ENCODE assay signal across 9 cellular contexts in the genomic region with DNA sequence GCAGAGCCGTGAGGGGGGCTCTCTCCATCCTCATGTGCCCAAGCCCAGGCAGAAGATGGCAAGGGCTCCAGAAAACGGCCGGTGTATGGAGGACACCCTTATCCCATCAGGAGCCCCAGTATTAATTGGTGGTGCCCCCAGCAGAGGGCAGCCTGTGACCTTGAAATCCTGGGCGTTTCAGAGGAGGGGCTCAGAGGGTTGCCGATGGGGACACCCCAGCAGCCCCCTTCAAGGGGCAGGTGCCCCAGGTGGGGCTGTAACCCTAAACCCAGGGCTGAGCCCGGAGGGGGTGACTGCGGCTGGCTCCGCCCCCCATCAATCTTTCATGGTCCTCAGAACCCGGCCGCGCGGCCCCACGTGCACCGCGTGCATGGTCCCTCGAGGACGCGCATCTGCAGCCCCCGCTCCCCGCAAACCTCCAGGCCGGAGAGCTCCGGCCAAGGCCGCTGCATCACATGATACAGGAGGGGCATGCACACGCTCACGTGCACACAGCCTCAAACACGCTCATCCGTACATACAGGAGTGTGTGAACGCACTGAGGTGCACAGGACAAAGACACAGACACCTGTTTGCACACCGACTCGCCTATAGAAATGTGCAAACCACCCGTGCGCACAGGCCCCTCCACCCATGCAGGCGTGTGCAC. TPM values are rescaled to one million over a fixed set of nuclear protein-coding genes. Genes with fewer than 3 reads are reported as not detected.
A peak's percentile ranks its signal among the peaks of the same experiment; 100 is the strongest.
DNase-seq lines count a peak whose midpoint lies in the region; ATAC-seq, FAIRE-seq and TF ChIP-seq lines count a peak whose summit lies in the region.
"Had no signal": no experiment of that assay in that cellular context is flagged by ENCODE, and none has a peak within 500 bp of the region (broad histone marks: within the 10 kb centered on the region; RNA-seq: fewer than 3 reads in every experiment).

No MANE protein-coding gene starts in this region.

- 33% methylated on average over 12 of the region's 33 CpGs for WGBS in HepG2 (ENCODE audit: low lambda C conversion rate)

- peak overlapping the region; percentile 55 for H3K9ac ChIP-seq in PC-3 (ENCODE audit: low read length)
- H3K9ac ChIP-seq in HepG2 (ENCODE audit: insufficient read depth, low read depth, low read length): peak overlapping the region; percentile 63
- H3K9ac ChIP-seq in subcutaneous abdominal adipose tissue (ENCODE audit: low read length in 5 of 5): peak overlapping the region in 2 of 5 donors; percentile 35 to 70

- H2AFZ ChIP-seq in PC-3 (ENCODE audit: low read length) (peak overlapping the region; percentile 84), HepG2 (ENCODE audit: low read length) (no peak overlapping the region)

- ATAC-seq in PC-3: no peak
- peak; percentile 8; the same call in 2 of the 3 replicates for ATAC-seq in HepG2
- no peak for ATAC-seq in GM21528 (IDR thresholded peaks at IDR 0.05; ENCODE audit: low FRiP score, unreplicated experiment)

- H3K4me3 ChIP-seq in PC-3 (ENCODE audit: low read length) (peak overlapping the region; percentile 82), breast epithelium (peak overlapping the region; percentile 56 to 77 (median 74)), HepG2 (replicated peaks in 1 of 3; ENCODE audit: insufficient read depth in 1 of 3, low read depth in 2 of 3, low read length in 3 of 3) (peak overlapping the region; percentile 67 to 94 (median 83)), subcutaneous abdominal adipose tissue (ENCODE audit: low read depth in 1 of 5, low read length in 5 of 5) (peak overlapping the region; percentile 62 to 86 (median 85))

- H3K79me2 ChIP-seq in PC-3 (ENCODE audit: low read length) (peaks cover 23% of the 10 kb centered on the region), HepG2 (ENCODE audit: insufficient read depth, low read length) (no peaks in the 10 kb centered on the region)

- BruUV-seq in PC-3 (replicated peaks; lab: Mats Ljungman, UMichigan) (no TSS peak), HepG2 (replicated peaks; lab: Mats Ljungman, UMichigan) (no TSS peak)

- TF ChIP-seq RAD21 in HepG2 (CRISPR knock-in tag; IDR thresholded peaks at IDR 0.05): 0 out of 2 replicates have a peak, but pooled peaks have one; percentile 33

- H3F3A ChIP-seq in PC-3 (ENCODE audit: low read length, unreplicated experiment): no peaks in the 10 kb centered on the region

- DNase-seq in DMS 273 (lab: John Stamatoyannopoulos, UW; ENCODE audit: unreplicated experiment): peak; percentile 77
- DNase-seq in DMS 273 treated with DMSO at 0.1 percent for 48 hours (lab: John Stamatoyannopoulos, UW): no peak
- DNase-seq in PC-3: peak; percentile 18
- no peak for DNase-seq in breast epithelium (ENCODE audit: low spot score in 2 of 2)
- no peak for DNase-seq in HepG2 (ENCODE audit: low spot score)
- no peak for DNase-seq in NCI-H2081 treated with DMSO at 0.1 percent for 48 hours (lab: John Stamatoyannopoulos, UW)

- CTCF ChIA-PET in PC-3 (lab: Charles Lee): no interaction called here
- CTCF ChIA-PET in HepG2 (lab: Yijun Ruan, JAX; ENCODE audit: low intra/inter-chr PET ratio, low total read pairs): no interaction called here

- H4K20me1 ChIP-seq in PC-3 (ENCODE audit: low read length) (no peaks in the 10 kb centered on the region), HepG2 (ENCODE audit: insufficient read depth, low read length) (no peaks in the 10 kb centered on the region)

- no peaks in the 10 kb centered on the region for H3K9me3 ChIP-seq in PC-3 (ENCODE audit: low read length)
- no peaks in the 10 kb centered on the region for H3K9me3 ChIP-seq in breast epithelium
- H3K9me3 ChIP-seq in HepG2 (ENCODE audit: low read length): no peaks in the 10 kb centered on the region
- no peaks in the 10 kb centered on the region for H3K9me3 ChIP-seq in subcutaneous abdominal adipose tissue (ENCODE audit: control insufficient read depth in 5 of 5, low read length in 5 of 5)

- H3K9me2 ChIP-seq in PC-3 (replicated peaks; ENCODE audit: low read length): no peaks in the 10 kb centered on the region

- H3K27me3 ChIP-seq in PC-3 (ENCODE audit: low read length) (no peaks in the 10 kb centered on the region), breast epithelium (no peaks in the 10 kb centered on the region), HepG2 (ENCODE audit: control insufficient read depth in 1 of 2, insufficient read depth in 2 of 2, low read length in 2 of 2) (no peaks in the 10 kb centered on the region), subcutaneous abdominal adipose tissue (ENCODE audit: control insufficient read depth in 5 of 5, insufficient read depth in 4 of 5, low read length in 5 of 5) (no peaks in the 10 kb centered on the region)

- intact Hi-C loops in PC-3 (cut with micrococcal nuclease) (loop anchor here (10.0 kb wide), 2 partner anchors 122 to 212 kb away; partner anchors contain the start of genes LSM4 and SSBP4), breast epithelium (cut with DNase I; ENCODE audit: low total_unique reads) (loop anchor here (1.0 kb wide), 1 partner anchor 53 kb away; no protein-coding TSS in a partner anchor), HepG2 (cut with micrococcal nuclease; ENCODE audit: unreplicated experiment) (loop anchor here (5.0 kb wide), 1 partner anchor 119 kb away; the partner anchor contains the start of gene LSM4)

- no peak for TF ChIP-seq EP300 in HepG2 (IDR thresholded peaks at IDR 0.05; ENCODE audit: low read depth in 2 of 2, low read length in 2 of 2)
- no peak for TF ChIP-seq EP300 in HepG2 (CRISPR knock-in tag; IDR thresholded peaks at IDR 0.05; ENCODE audit: borderline replicate concordance)

- H3K4me1 ChIP-seq in PC-3 (ENCODE audit: insufficient read depth, low read length): peaks cover 14% of the 10 kb centered on the region
- H3K4me1 ChIP-seq in breast epithelium: peaks cover 0 to 17% of the 10 kb centered on the region in 2 donors
- peaks cover 13% of the 10 kb centered on the region for H3K4me1 ChIP-seq in HepG2 (ENCODE audit: insufficient read depth, low read length)
- peaks cover 3 to 31% (median 28%) of the 10 kb centered on the region in 5 donors for H3K4me1 ChIP-seq in subcutaneous abdominal adipose tissue (ENCODE audit: control insufficient read depth in 5 of 5, insufficient read depth in 5 of 5, low read length in 5 of 5)

- POLR2A ChIA-PET in PC-3 (lab: Charles Lee; ENCODE audit: unreplicated experiment) (no interaction called here), HepG2 (lab: Yijun Ruan, JAX) (interaction anchor here (0.7 to 4.0 kb wide), 5 partner anchors 10 to 183 kb away, joined by 3 to 27 read pairs (median 7); partner anchors contain the start of genes GDF15, JUND and MPV17L2)

- TF ChIP-seq CTCF in PC-3 (conservative IDR thresholded peaks at IDR 0.05; ENCODE audit: low read depth, low read length): peak; percentile 52
- TF ChIP-seq CTCF in breast epithelium (IDR thresholded peaks at IDR 0.05): no peak
- peak; percentile 53 for TF ChIP-seq CTCF in HepG2 (CRISPR knock-in tag; IDR thresholded peaks at IDR 0.05)

- peak overlapping the region; percentile 98 for H3K4me2 ChIP-seq in PC-3 (ENCODE audit: low read length)
- peak overlapping the region; percentile 98 for H3K4me2 ChIP-seq in HepG2 (ENCODE audit: low read depth, low read length)

- H3K27ac ChIP-seq in PC-3 (ENCODE audit: low read length) (no peak overlapping the region), breast epithelium (no peak overlapping the region), HepG2 (ENCODE audit: extremely low read length, insufficient read depth, low read length) (peak overlapping the region; percentile 39), subcutaneous abdominal adipose tissue (ENCODE audit: low read depth, low read length) (no peak overlapping the region)

- TF ChIP-seq POLR2A in breast epithelium (IDR thresholded peaks at IDR 0.05) (no peak), HepG2 (IDR thresholded peaks at IDR 0.05; ENCODE audit: insufficient read depth in 1 of 2, low read depth in 2 of 2, low read length in 2 of 2) (no peak)

- FAIRE-seq in HepG2 (lab: Jason Lieb, UNC): no peak
- FAIRE-seq: A204.1 had no signal

- in situ Hi-C loops in HepG2 (cut with HindIII; ENCODE audit: extremely low pct_ligation_motif_present, low pct_unique_long_range_greater_than_20kb): loop anchor here (10.0 kb wide), 1 partner anchor 212 kb away; the partner anchor contains the start of gene SSBP4

- H3K36me3 ChIP-seq in PC-3 (ENCODE audit: low read depth, low read length) (peaks cover 4% of the 10 kb centered on the region; the same call in 1 of the 2 replicates), breast epithelium (no peaks in the 10 kb centered on the region), HepG2 (replicated peaks in 1 of 2; ENCODE audit: control insufficient read depth in 1 of 2, insufficient read depth in 2 of 2, low read length in 2 of 2) (peaks cover 6 to 10% of the 10 kb centered on the region in 2 experiments; a peak in 3 of 5 replicates), subcutaneous abdominal adipose tissue (ENCODE audit: control insufficient read depth in 5 of 5, insufficient read depth in 5 of 5, low read length in 5 of 5) (peaks cover 0 to 19% (median 11%) of the 10 kb centered on the region in 5 donors)

RNA-seq across cellular contexts. Expression of gene RAB3A, which starts 1.0 kb away (rescaled TPM):
- total RNA-seq in PC-3 (2014; rRNA removed) (5.7 and 6.7 TPM in 2 replicates), breast epithelium (1 to 10 TPM in 2 of 3 donors, under 1 TPM in 1; 0.66 to 1.2 (median 1.1) TPM), HepG2 (2016; rRNA removed; fragmentation: Illumina TruSeq; extraction: Trizol) (0.53 and 0.58 TPM in 2 replicates)
- total RNA-seq in HepG2 (2016; cell fraction: cytosol; rRNA removed; fragmentation: Illumina TruSeq; extraction: Trizol; ENCODE audit: low read depth): 1.5 and 2.4 TPM in 2 replicates
- total RNA-seq in HepG2 (2016; cell fraction: insoluble cytoplasmic fraction; rRNA removed; fragmentation: Illumina TruSeq; extraction: Trizol): 0.61 and 1.2 TPM in 2 replicates
- 1.4 and 1.8 TPM in 2 replicates for total RNA-seq in HepG2 (2016; cell fraction: membrane; rRNA removed; fragmentation: Illumina TruSeq; extraction: Trizol)
- total RNA-seq in HepG2 (2016; cell fraction: nucleus; rRNA removed; fragmentation: Illumina TruSeq; extraction: Trizol): 1.0 and 1.4 TPM in 2 replicates
- polyA plus RNA-seq in HepG2 (2011; rRNA removed): 0.95 and 0.98 TPM in 2 replicates
- 1.4 TPM in 2 replicates for polyA plus RNA-seq in HepG2 (2011; cell fraction: cytosol; rRNA removed)
- 2.7 and 3.2 TPM in 2 replicates for polyA plus RNA-seq in HepG2 (2011; cell fraction: nucleus; rRNA removed)
- polyA plus RNA-seq in HepG2 (2012): 1.8 and 2.1 TPM in 2 replicates
- 0.90 and 0.94 TPM in 2 replicates for polyA plus RNA-seq in HepG2 (2016; cell fraction: cytosol; fragmentation: Illumina TruSeq; extraction: Trizol; ENCODE audit: low read depth)
- polyA plus RNA-seq in HepG2 (2016; cell fraction: insoluble cytoplasmic fraction; fragmentation: Illumina TruSeq; extraction: Trizol; ENCODE audit: low read depth): 1.1 and 2.1 TPM in 2 replicates
- polyA plus RNA-seq in HepG2 (2016; cell fraction: membrane; fragmentation: Illumina TruSeq; extraction: Trizol; ENCODE audit: low read depth): 1.1 TPM in 2 replicates
- 2.0 and 3.3 TPM in 2 replicates for polyA plus RNA-seq in HepG2 (2016; cell fraction: nucleus; fragmentation: Illumina TruSeq; extraction: Trizol; ENCODE audit: insufficient read depth, low read depth)
- polyA minus RNA-seq in HepG2 (2011; rRNA and poly(A)+ RNA removed; ENCODE audit: low replicate concordance): 4.2 and 9.4 TPM in 2 replicates
- polyA minus RNA-seq in HepG2 (2011; cell fraction: cytosol; rRNA and poly(A)+ RNA removed): 3.9 and 4.1 TPM in 2 replicates
- 0.64 and 1.2 TPM in 2 replicates for polyA minus RNA-seq in HepG2 (2011; cell fraction: nucleus; rRNA and poly(A)+ RNA removed)

RNA-seq across cellular contexts. Expression of gene MPV17L2, which starts 9.9 kb away (rescaled TPM):
- total RNA-seq in PC-3 (2014; rRNA removed): 34.2 and 44.7 TPM in 2 replicates
- total RNA-seq in breast epithelium: 10 to 100 TPM; 24.3 to 41.3 (median 37.1) TPM
- total RNA-seq in HepG2 (2016; rRNA removed; fragmentation: Illumina TruSeq; extraction: Trizol): 13.0 and 16.7 TPM in 2 replicates
- 5.8 and 6.2 TPM in 2 replicates for total RNA-seq in HepG2 (2016; cell fraction: cytosol; rRNA removed; fragmentation: Illumina TruSeq; extraction: Trizol; ENCODE audit: low read depth)
- total RNA-seq in HepG2 (2016; cell fraction: insoluble cytoplasmic fraction; rRNA removed; fragmentation: Illumina TruSeq; extraction: Trizol): 13.4 and 17.8 TPM in 2 replicates
- 8.3 and 11.1 TPM in 2 replicates for total RNA-seq in HepG2 (2016; cell fraction: membrane; rRNA removed; fragmentation: Illumina TruSeq; extraction: Trizol)
- total RNA-seq in HepG2 (2016; cell fraction: nucleus; rRNA removed; fragmentation: Illumina TruSeq; extraction: Trizol): 9.2 and 11.2 TPM in 2 replicates
- polyA plus RNA-seq in HepG2 (2011; rRNA removed): 12.4 and 13.6 TPM in 2 replicates
- 8.7 and 13.2 TPM in 2 replicates for polyA plus RNA-seq in HepG2 (2011; cell fraction: cytosol; rRNA removed)
- 5.8 and 6.4 TPM in 2 replicates for polyA plus RNA-seq in HepG2 (2011; cell fraction: nucleus; rRNA removed)
- polyA plus RNA-seq in HepG2 (2012): 6.0 and 9.4 TPM in 2 replicates
- 7.8 and 8.4 TPM in 2 replicates for polyA plus RNA-seq in HepG2 (2016; cell fraction: cytosol; fragmentation: Illumina TruSeq; extraction: Trizol; ENCODE audit: low read depth)
- polyA plus RNA-seq in HepG2 (2016; cell fraction: insoluble cytoplasmic fraction; fragmentation: Illumina TruSeq; extraction: Trizol; ENCODE audit: low read depth): 21.7 TPM in 2 replicates
- polyA plus RNA-seq in HepG2 (2016; cell fraction: membrane; fragmentation: Illumina TruSeq; extraction: Trizol; ENCODE audit: low read depth): 9.2 and 11.9 TPM in 2 replicates
- polyA plus RNA-seq in HepG2 (2016; cell fraction: nucleus; fragmentation: Illumina TruSeq; extraction: Trizol; ENCODE audit: insufficient read depth, low read depth): 27.8 and 29.4 TPM in 2 replicates
- polyA minus RNA-seq in HepG2 (2011; rRNA and poly(A)+ RNA removed; ENCODE audit: low replicate concordance): 22.3 and 69.9 TPM in 2 replicates
- polyA minus RNA-seq in HepG2 (2011; cell fraction: cytosol; rRNA and poly(A)+ RNA removed): 3.4 and 4.1 TPM in 2 replicates
- polyA minus RNA-seq in HepG2 (2011; cell fraction: nucleus; rRNA and poly(A)+ RNA removed): 2.5 and 3.7 TPM in 2 replicates

RNA-seq across cellular contexts. Expression of gene PDE4C, which starts 23.4 kb away (rescaled TPM):
- total RNA-seq in PC-3 (2014; rRNA removed): 1.8 TPM in 1 of 2 replicates, not detected in the other
- total RNA-seq in breast epithelium: 1 to 10 TPM in 1 of 3 donors, under 1 TPM in 1, not detected in 1; 0.33 to 1.3 TPM
- 0.90 and 1.4 TPM in 2 replicates for total RNA-seq in HepG2 (2016; rRNA removed; fragmentation: Illumina TruSeq; extraction: Trizol)
- total RNA-seq in HepG2 (2016; cell fraction: cytosol; rRNA removed; fragmentation: Illumina TruSeq; extraction: Trizol; ENCODE audit: low read depth): 0.30 and 0.44 TPM in 2 replicates
- 0.49 and 1.5 TPM in 2 replicates for total RNA-seq in HepG2 (2016; cell fraction: insoluble cytoplasmic fraction; rRNA removed; fragmentation: Illumina TruSeq; extraction: Trizol)
- total RNA-seq in HepG2 (2016; cell fraction: membrane; rRNA removed; fragmentation: Illumina TruSeq; extraction: Trizol): 0.07 and 0.37 TPM in 2 replicates
- 1.7 and 2.4 TPM in 2 replicates for total RNA-seq in HepG2 (2016; cell fraction: nucleus; rRNA removed; fragmentation: Illumina TruSeq; extraction: Trizol)
- polyA plus RNA-seq in HepG2 (2011; rRNA removed): 14.0 and 17.9 TPM in 2 replicates
- polyA plus RNA-seq in HepG2 (2011; cell fraction: cytosol; rRNA removed): 3.4 and 4.6 TPM in 2 replicates
- 128 and 158 TPM in 2 replicates for polyA plus RNA-seq in HepG2 (2011; cell fraction: nucleus; rRNA removed)
- 2.2 and 3.2 TPM in 2 replicates for polyA plus RNA-seq in HepG2 (2012)
- polyA plus RNA-seq in HepG2 (2016; cell fraction: cytosol; fragmentation: Illumina TruSeq; extraction: Trizol; ENCODE audit: low read depth): not detected in 2 replicates
- polyA plus RNA-seq in HepG2 (2016; cell fraction: insoluble cytoplasmic fraction; fragmentation: Illumina TruSeq; extraction: Trizol; ENCODE audit: low read depth): 0.33 and 0.37 TPM in 2 replicates
- not detected in 2 replicates for polyA plus RNA-seq in HepG2 (2016; cell fraction: membrane; fragmentation: Illumina TruSeq; extraction: Trizol; ENCODE audit: low read depth)
- polyA plus RNA-seq in HepG2 (2016; cell fraction: nucleus; fragmentation: Illumina TruSeq; extraction: Trizol; ENCODE audit: insufficient read depth, low read depth): 10.9 and 11.5 TPM in 2 replicates
- 0.56 and 12.3 TPM in 2 replicates for polyA minus RNA-seq in HepG2 (2011; rRNA and poly(A)+ RNA removed; ENCODE audit: low replicate concordance)
- 1.5 and 3.1 TPM in 2 replicates for polyA minus RNA-seq in HepG2 (2011; cell fraction: cytosol; rRNA and poly(A)+ RNA removed)
- 30.4 and 31.1 TPM in 2 replicates for polyA minus RNA-seq in HepG2 (2011; cell fraction: nucleus; rRNA and poly(A)+ RNA removed)

RNA-seq across cellular contexts. Expression of gene IFI30, which starts 29.3 kb away (rescaled TPM):
- total RNA-seq in PC-3 (2014; rRNA removed) (31.1 and 35.0 TPM in 2 replicates), breast epithelium (100 to 1,000 TPM in 1 of 3 donors, 10 to 100 TPM in 2; 50.1 to 103 (median 91.6) TPM), HepG2 (2016; rRNA removed; fragmentation: Illumina TruSeq; extraction: Trizol) (41.2 and 79.4 TPM in 2 replicates)
- total RNA-seq in HepG2 (2016; cell fraction: cytosol; rRNA removed; fragmentation: Illumina TruSeq; extraction: Trizol; ENCODE audit: low read depth): 49.8 and 56.5 TPM in 2 replicates
- 39.1 and 76.9 TPM in 2 replicates for total RNA-seq in HepG2 (2016; cell fraction: insoluble cytoplasmic fraction; rRNA removed; fragmentation: Illumina TruSeq; extraction: Trizol)
- 32.9 and 35.3 TPM in 2 replicates for total RNA-seq in HepG2 (2016; cell fraction: membrane; rRNA removed; fragmentation: Illumina TruSeq; extraction: Trizol)
- 62.2 and 72.4 TPM in 2 replicates for total RNA-seq in HepG2 (2016; cell fraction: nucleus; rRNA removed; fragmentation: Illumina TruSeq; extraction: Trizol)
- 24.7 and 25.0 TPM in 2 replicates for polyA plus RNA-seq in HepG2 (2011; rRNA removed)
- 33.2 and 51.0 TPM in 2 replicates for polyA plus RNA-seq in HepG2 (2011; cell fraction: cytosol; rRNA removed)
- polyA plus RNA-seq in HepG2 (2011; cell fraction: nucleus; rRNA removed): 13.2 and 16.2 TPM in 2 replicates
- 13.8 and 14.8 TPM in 2 replicates for polyA plus RNA-seq in HepG2 (2012)
- 68.0 and 80.0 TPM in 2 replicates for polyA plus RNA-seq in HepG2 (2016; cell fraction: cytosol; fragmentation: Illumina TruSeq; extraction: Trizol; ENCODE audit: low read depth)
- polyA plus RNA-seq in HepG2 (2016; cell fraction: insoluble cytoplasmic fraction; fragmentation: Illumina TruSeq; extraction: Trizol; ENCODE audit: low read depth): 46.2 and 52.2 TPM in 2 replicates
- polyA plus RNA-seq in HepG2 (2016; cell fraction: membrane; fragmentation: Illumina TruSeq; extraction: Trizol; ENCODE audit: low read depth): 28.9 and 31.1 TPM in 2 replicates
- polyA plus RNA-seq in HepG2 (2016; cell fraction: nucleus; fragmentation: Illumina TruSeq; extraction: Trizol; ENCODE audit: insufficient read depth, low read depth): 133 TPM in 2 replicates
- polyA minus RNA-seq in HepG2 (2011; rRNA and poly(A)+ RNA removed; ENCODE audit: low replicate concordance): 49.7 and 255 TPM in 2 replicates
- polyA minus RNA-seq in HepG2 (2011; cell fraction: cytosol; rRNA and poly(A)+ RNA removed): 11.2 and 23.9 TPM in 2 replicates
- 3.7 and 4.4 TPM in 2 replicates for polyA minus RNA-seq in HepG2 (2011; cell fraction: nucleus; rRNA and poly(A)+ RNA removed)

RNA-seq across cellular contexts. Expression of gene PIK3R2, which starts 49.9 kb away (rescaled TPM):
- 13.9 and 15.8 TPM in 2 replicates for total RNA-seq in PC-3 (2014; rRNA removed)
- total RNA-seq in breast epithelium: 10 to 100 TPM in 1 of 3 donors, 1 to 10 TPM in 2; 8.6 to 12.1 (median 8.8) TPM
- 15.8 and 25.3 TPM in 2 replicates for total RNA-seq in HepG2 (2016; rRNA removed; fragmentation: Illumina TruSeq; extraction: Trizol)
- 13.7 and 16.1 TPM in 2 replicates for total RNA-seq in HepG2 (2016; cell fraction: cytosol; rRNA removed; fragmentation: Illumina TruSeq; extraction: Trizol; ENCODE audit: low read depth)
- 12.5 and 18.3 TPM in 2 replicates for total RNA-seq in HepG2 (2016; cell fraction: insoluble cytoplasmic fraction; rRNA removed; fragmentation: Illumina TruSeq; extraction: Trizol)
- 33.3 and 40.2 TPM in 2 replicates for total RNA-seq in HepG2 (2016; cell fraction: membrane; rRNA removed; fragmentation: Illumina TruSeq; extraction: Trizol)
- 14.5 and 18.4 TPM in 2 replicates for total RNA-seq in HepG2 (2016; cell fraction: nucleus; rRNA removed; fragmentation: Illumina TruSeq; extraction: Trizol)
- 18.6 and 27.2 TPM in 2 replicates for polyA plus RNA-seq in HepG2 (2011; rRNA removed)
- 17.0 and 21.2 TPM in 2 replicates for polyA plus RNA-seq in HepG2 (2011; cell fraction: cytosol; rRNA removed)
- 35.7 and 42.1 TPM in 2 replicates for polyA plus RNA-seq in HepG2 (2011; cell fraction: nucleus; rRNA removed)
- polyA plus RNA-seq in HepG2 (2012): 39.2 and 39.3 TPM in 2 replicates
- 8.4 and 11.9 TPM in 2 replicates for polyA plus RNA-seq in HepG2 (2016; cell fraction: cytosol; fragmentation: Illumina TruSeq; extraction: Trizol; ENCODE audit: low read depth)
- 30.5 and 42.6 TPM in 2 replicates for polyA plus RNA-seq in HepG2 (2016; cell fraction: insoluble cytoplasmic fraction; fragmentation: Illumina TruSeq; extraction: Trizol; ENCODE audit: low read depth)
- 46.8 and 48.0 TPM in 2 replicates for polyA plus RNA-seq in HepG2 (2016; cell fraction: membrane; fragmentation: Illumina TruSeq; extraction: Trizol; ENCODE audit: low read depth)
- polyA plus RNA-seq in HepG2 (2016; cell fraction: nucleus; fragmentation: Illumina TruSeq; extraction: Trizol; ENCODE audit: insufficient read depth, low read depth): 60.8 and 65.6 TPM in 2 replicates
- polyA minus RNA-seq in HepG2 (2011; rRNA and poly(A)+ RNA removed; ENCODE audit: low replicate concordance): 18.1 and 22.4 TPM in 2 replicates
- polyA minus RNA-seq in HepG2 (2011; cell fraction: cytosol; rRNA and poly(A)+ RNA removed): 12.0 and 21.3 TPM in 2 replicates
- polyA minus RNA-seq in HepG2 (2011; cell fraction: nucleus; rRNA and poly(A)+ RNA removed): 12.7 and 19.6 TPM in 2 replicates

Comparison
In these comparisons a context has a peak if more than half of its experiments do, and no peak if none do; other contexts are left out.
1. DNase-seq: peak in DMS 273 (single experiment) and PC-3 (single experiment); none in DMS 273 treated with DMSO at 0.1 percent for 48 hours (single experiment), breast epithelium (0 of 2), HepG2 (single experiment) and NCI-H2081 treated with DMSO at 0.1 percent for 48 hours (single experiment).
2. CTCF ChIP-seq: peak in PC-3 (single experiment) and HepG2 (single experiment); none in breast epithelium (0 of 3).
3. Peak in every context shown above with its lines, with median percentiles within 50 percentile points of each other: H3K4me3 ChIP-seq.